ENCODE assay signal across 9 cellular contexts in the genomic region with DNA sequence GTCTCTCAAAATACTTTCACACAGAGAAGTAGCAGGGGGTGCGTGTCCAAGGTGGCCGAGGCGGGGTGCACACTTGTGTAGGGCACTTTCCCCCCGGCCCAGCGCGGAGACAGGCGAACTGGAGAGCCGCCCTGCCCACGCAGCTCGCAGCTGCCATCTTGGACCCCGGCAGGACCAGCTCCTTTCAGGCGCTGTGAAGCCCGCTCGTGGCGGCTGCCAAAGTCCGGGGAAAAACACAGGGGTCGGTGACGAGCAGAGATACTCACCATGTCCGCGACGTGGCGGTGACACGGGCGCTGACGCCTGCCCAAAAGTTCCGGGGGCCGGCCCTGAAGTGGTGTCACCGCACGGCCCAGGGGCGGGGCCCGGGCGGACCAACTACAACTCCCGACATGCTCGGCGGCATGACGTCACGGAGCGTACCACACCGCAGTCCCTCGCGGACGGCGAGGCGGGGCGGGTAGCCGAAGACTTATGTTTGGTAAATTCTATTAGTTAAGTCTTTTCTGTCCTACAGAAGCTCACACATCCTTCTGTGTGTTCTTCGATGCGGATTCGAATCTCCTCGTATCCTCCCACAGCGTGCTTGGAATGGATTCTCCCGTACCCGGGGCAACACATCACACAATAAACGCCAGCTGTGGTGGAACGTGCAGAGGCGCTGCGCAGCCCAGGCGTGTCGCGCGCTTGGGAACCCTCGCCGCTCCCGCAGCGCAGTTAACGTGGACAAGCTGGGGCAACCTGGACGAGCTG.
DNase-seq lines count a peak whose midpoint lies in the region; ATAC-seq, FAIRE-seq and TF ChIP-seq lines count a peak whose summit lies in the region.
"Had no signal": no experiment of that assay in that cellular context is flagged by ENCODE, and none has a peak within 500 bp of the region (broad histone marks: within the 10 kb centered on the region; RNA-seq: fewer than 3 reads in every experiment).

A gene with protein sequence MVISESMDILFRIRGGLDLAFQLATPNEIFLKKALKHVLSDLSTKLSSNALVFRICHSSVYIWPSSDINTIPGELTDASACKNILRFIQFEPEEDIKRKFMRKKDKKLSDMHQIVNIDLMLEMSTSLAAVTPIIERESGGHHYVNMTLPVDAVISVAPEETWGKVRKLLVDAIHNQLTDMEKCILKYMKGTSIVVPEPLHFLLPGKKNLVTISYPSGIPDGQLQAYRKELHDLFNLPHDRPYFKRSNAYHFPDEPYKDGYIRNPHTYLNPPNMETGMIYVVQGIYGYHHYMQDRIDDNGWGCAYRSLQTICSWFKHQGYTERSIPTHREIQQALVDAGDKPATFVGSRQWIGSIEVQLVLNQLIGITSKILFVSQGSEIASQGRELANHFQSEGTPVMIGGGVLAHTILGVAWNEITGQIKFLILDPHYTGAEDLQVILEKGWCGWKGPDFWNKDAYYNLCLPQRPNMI (minus strand): TSS at position 365 of the 753 bp plus-strand sequence. CDS start 96 bp downstream, at position 269.

- H3K4me3 Mint-ChIP-seq in central memory CD8-positive, alpha-beta T cell, result peak within 1 kb of the TSS; percentile 82

- H3K9me3 Mint-ChIP-seq in central memory CD8-positive, alpha-beta T cell, result no peaks in the 10 kb centered on the region

- ATAC-seq in GM19023 (IDR thresholded peaks at IDR 0.05; ENCODE audit: unreplicated experiment) (peak; percentile 93), HG03196 (IDR thresholded peaks at IDR 0.05; ENCODE audit: unreplicated experiment) (peak; percentile 95)
- peak; percentile 92 to 93 for ATAC-seq in activated CD4-positive, CD25-positive, alpha-beta regulatory T cell treated with anti-CD3 and anti-CD28 coated beads, Interleukin-2, amount 50 U/mL, for 24 hours
- peak; percentile 91 for ATAC-seq in central memory CD8-positive, alpha-beta T cell (replicated peaks; ENCODE audit: extremely low read depth, poor library complexity, severe bottlenecking)

- FAIRE-seq in islet of Langerhans (lab: Jason Lieb, UNC), result peak; percentile 56
- FAIRE-seq: TTC549 had no signal

- peaks cover 7% of the 10 kb centered on the region for H3K27me3 Mint-ChIP-seq in central memory CD8-positive, alpha-beta T cell

- H3K4me1 Mint-ChIP-seq in central memory CD8-positive, alpha-beta T cell, result peaks cover 35% of the 10 kb centered on the region

- peak within 1 kb of the TSS; percentile 93 for H3K27ac Mint-ChIP-seq in central memory CD8-positive, alpha-beta T cell (ENCODE audit: low read depth)

- H3K36me3 Mint-ChIP-seq in central memory CD8-positive, alpha-beta T cell (ENCODE audit: insufficient read depth), result peaks cover 16% of the 10 kb centered on the region

- no peak; the same call in 1 of the 2 replicates for TF ChIP-seq CTCF in AG09319 (IDR thresholded peaks at IDR 0.05; ENCODE audit: low read depth, low read length)

- DNase-seq in AG09319 (ENCODE audit: extremely low read depth, low read depth) (peak; percentile 70), NCI-H345 treated with DMSO at 0.1 percent for 48 hours (lab: John Stamatoyannopoulos, UW; ENCODE audit: unreplicated experiment) (peak; percentile 82)
- DNase-seq in central memory CD8-positive, alpha-beta T cell (ENCODE audit: low spot score in 2 of 2), result peak; percentile 90 to 97
- peak; percentile 72 to 75 for DNase-seq in stimulated activated CD4-positive, alpha-beta T cell treated with anti-CD3 and anti-CD28 coated beads, Interleukin-12 subunit alpha, Interleukin-12 subunit beta, amount 100 ng/mL, for 24 hours (ENCODE audit: low read depth in 2 of 2)

Comparison
In these comparisons a context has a peak if more than half of its experiments do, and no peak if none do; other contexts are left out.
1. Peak in every context shown above with its lines: DNase-seq and ATAC-seq.